Comparison of ENCODE assay signal across 1 cellular context in genomic region chr10:100346765-100347567, GRCh38.
TF ChIP-seq lines count a peak whose summit lies in the region.

Gene SCD (plus strand): TSS chr10:100347233. CDS start chr10:100347505, 272 bp downstream.

TF ChIP-seq in HepG2, 621 proteins besides CTCF, POLR2A, EP300 and RAD21 (continued from another document and continues in another):
- TF ChIP-seq ZNF574 (CRISPR knock-in tag; IDR thresholded peaks at IDR 0.05), result no peak
- no peak for TF ChIP-seq ZNF609 (CRISPR knock-in tag; IDR thresholded peaks at IDR 0.05; ENCODE audit: borderline replicate concordance)
- TF ChIP-seq PHF21A (CRISPR knock-in tag; IDR thresholded peaks at IDR 0.05), result peak; percentile 86
- no peak for TF ChIP-seq PBX3 (CRISPR knock-in tag; IDR thresholded peaks at IDR 0.05; ENCODE audit: borderline replicate concordance)
- no peak for TF ChIP-seq MAF1 (CRISPR knock-in tag; IDR thresholded peaks at IDR 0.05; ENCODE audit: borderline replicate concordance)
- no peak for TF ChIP-seq ZNF781 (CRISPR knock-in tag; IDR thresholded peaks at IDR 0.05; ENCODE audit: borderline replicate concordance, not compliant biosample characterization)
- 0 out of 2 replicates have a peak, but pooled peaks have one; percentile 34 for TF ChIP-seq ZSCAN25 (CRISPR knock-in tag; IDR thresholded peaks at IDR 0.05)
- TF ChIP-seq IKZF1 (IDR thresholded peaks at IDR 0.05), result no peak
- TF ChIP-seq HOXD1 (CRISPR knock-in tag; IDR thresholded peaks at IDR 0.05), result no peak
- no peak for TF ChIP-seq ATF7 (IDR thresholded peaks at IDR 0.05)
- TF ChIP-seq ATF7 (CRISPR knock-in tag; IDR thresholded peaks at IDR 0.05), result no peak
- no peak for TF ChIP-seq NR2F6 (IDR thresholded peaks at IDR 0.05)
- peak; percentile 56 for TF ChIP-seq NR2F6 (CRISPR knock-in tag; IDR thresholded peaks at IDR 0.05)
- peak; percentile 22 for TF ChIP-seq ZBTB25 (CRISPR knock-in tag; IDR thresholded peaks at IDR 0.05)
- peak; percentile 15 for TF ChIP-seq ZBTB7B (CRISPR knock-in tag; IDR thresholded peaks at IDR 0.05)
- peak; percentile 32; the same call in 1 of the 2 replicates for TF ChIP-seq ZNF737 (CRISPR knock-in tag; IDR thresholded peaks at IDR 0.05; ENCODE audit: borderline replicate concordance)
- TF ChIP-seq CREBL2 (CRISPR knock-in tag; IDR thresholded peaks at IDR 0.05; ENCODE audit: borderline replicate concordance), result no peak
- TF ChIP-seq MTF2 (CRISPR knock-in tag; IDR thresholded peaks at IDR 0.05; ENCODE audit: borderline replicate concordance), result no peak
- no peak for TF ChIP-seq HDAC6 (IDR thresholded peaks at IDR 0.05; ENCODE audit: low read depth, low read length)
- no peak for TF ChIP-seq ZNF280B (CRISPR knock-in tag; IDR thresholded peaks at IDR 0.05; ENCODE audit: borderline replicate concordance)
- TF ChIP-seq BRF2 (CRISPR knock-in tag; IDR thresholded peaks at IDR 0.05), result peak; percentile 79; the same call in 1 of the 2 replicates
- peak; percentile 5; the same call in 1 of the 2 replicates for TF ChIP-seq ZBTB26 (CRISPR knock-in tag; IDR thresholded peaks at IDR 0.05; ENCODE audit: borderline replicate concordance)
- TF ChIP-seq ZNF710 (CRISPR knock-in tag; IDR thresholded peaks at IDR 0.05; ENCODE audit: borderline replicate concordance), result peak; percentile 68; the same call in 1 of the 2 replicates
- no peak for TF ChIP-seq ZNF850 (CRISPR knock-in tag; conservative IDR thresholded peaks at IDR 0.05)
- TF ChIP-seq ZNF235 (CRISPR knock-in tag; IDR thresholded peaks at IDR 0.05; ENCODE audit: borderline replicate concordance), result no peak; the same call in 1 of the 2 replicates
- TF ChIP-seq ZFP36L1 (CRISPR knock-in tag; IDR thresholded peaks at IDR 0.05), result peak; percentile 82; the same call in 1 of the 2 replicates
- no peak for TF ChIP-seq SMARCC2 (IDR thresholded peaks at IDR 0.05)
- peak; percentile 41; the same call in 1 of the 2 replicates for TF ChIP-seq POGK (CRISPR knock-in tag; conservative IDR thresholded peaks at IDR 0.05)
- no peak for TF ChIP-seq FUBP1 (CRISPR knock-in tag; IDR thresholded peaks at IDR 0.05; ENCODE audit: borderline replicate concordance)
- TF ChIP-seq NFE2L1 (CRISPR knock-in tag; IDR thresholded peaks at IDR 0.05; ENCODE audit: borderline replicate concordance), result no peak
- no peak for TF ChIP-seq ZBTB46 (CRISPR knock-in tag; IDR thresholded peaks at IDR 0.05; ENCODE audit: borderline replicate concordance)
- TF ChIP-seq ZNF274 (CRISPR knock-in tag; IDR thresholded peaks at IDR 0.05), result 0 out of 2 replicates have a peak, but pooled peaks have one; percentile 52
- TF ChIP-seq HOXA5 (CRISPR knock-in tag; IDR thresholded peaks at IDR 0.05), result 0 out of 2 replicates have a peak, but pooled peaks have one; percentile 4
